8 cellular contexts compared by ENCODE assay signal in the genomic region with DNA sequence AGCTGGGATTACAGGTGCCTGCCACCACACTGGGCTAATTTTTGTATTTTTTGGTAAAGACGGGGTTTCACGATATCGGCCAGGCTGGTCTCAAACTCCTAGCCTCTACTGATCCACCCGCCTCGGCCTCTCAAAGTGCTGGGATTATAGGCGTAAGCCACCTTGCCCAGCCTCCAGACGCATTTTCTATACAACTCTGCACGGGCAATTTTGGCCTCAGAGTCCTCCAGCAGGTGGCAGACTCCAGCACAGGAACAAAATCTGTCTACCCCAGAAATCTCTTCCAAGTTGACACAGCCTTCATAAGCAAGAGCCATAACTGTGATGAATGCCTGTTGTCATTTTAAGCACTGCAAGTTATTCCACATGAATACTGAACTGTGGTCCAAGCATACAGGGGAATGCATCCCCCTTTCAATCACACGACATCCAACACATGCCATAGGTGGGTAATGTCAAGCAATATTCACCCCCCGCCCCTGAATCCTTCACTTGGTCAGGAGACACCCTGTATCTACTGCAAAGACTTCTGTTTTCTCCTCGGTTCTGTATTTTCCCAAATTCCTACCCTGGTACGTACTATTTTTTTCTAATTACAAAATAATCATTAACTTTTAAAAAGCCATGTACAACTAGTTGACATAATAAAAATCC. TPM values are rescaled to one million over a fixed set of nuclear protein-coding genes. Genes with fewer than 3 reads are reported as not detected.
DNase-seq lines count a peak whose midpoint lies in the region; ATAC-seq, FAIRE-seq and TF ChIP-seq lines count a peak whose summit lies in the region.

No MANE protein-coding gene starts in this region.

- peak; percentile 75 for ATAC-seq in GM19463 (IDR thresholded peaks at IDR 0.05; ENCODE audit: unreplicated experiment)
- ATAC-seq in HG03469 (IDR thresholded peaks at IDR 0.05; ENCODE audit: unreplicated experiment) = peak; percentile 72

- no peak overlapping the region for H3K27ac Mint-ChIP-seq in nephron progenitor cell

- no peak for FAIRE-seq in bronchial epithelial cell (lab: Jason Lieb, UNC)

- H3K27me3 Mint-ChIP-seq in nephron progenitor cell (ENCODE audit: low read depth, poor library complexity) = no peaks in the 10 kb centered on the region

- no peaks in the 10 kb centered on the region for H3K9me3 Mint-ChIP-seq in nephron progenitor cell

- H3K4me3 Mint-ChIP-seq in nephron progenitor cell = no peak overlapping the region

- H3K36me3 Mint-ChIP-seq in nephron progenitor cell (ENCODE audit: low read depth) = peaks cover 27% of the 10 kb centered on the region

- peaks cover 9% of the 10 kb centered on the region for H3K4me1 Mint-ChIP-seq in nephron progenitor cell

- no peaks in the 10 kb centered on the region for H3K27me3 ChIP-seq in bronchial epithelial cell (ENCODE audit: control insufficient read depth, insufficient read depth, low read length)

- TF ChIP-seq CTCF in bronchial epithelial cell (IDR thresholded peaks at IDR 0.05; ENCODE audit: insufficient read depth, low read length, severe bottlenecking) = peak; percentile 66
- peak; percentile 43 for TF ChIP-seq CTCF in nephron progenitor cell (IDR thresholded peaks at IDR 0.05)

- no peak overlapping the region for H3K4me3 ChIP-seq in bronchial epithelial cell (ENCODE audit: low read depth, low read length)

- peak; percentile 31 for DNase-seq in NCI-H2196 (lab: John Stamatoyannopoulos, UW; ENCODE audit: unreplicated experiment)
- DNase-seq in NCI-H2196 treated with DMSO at 0.1 percent for 48 hours (lab: John Stamatoyannopoulos, UW; ENCODE audit: unreplicated experiment) = no peak
- DNase-seq in SK-N-DZ (ENCODE audit: low spot score) = peak; percentile 26
- DNase-seq in bronchial epithelial cell (ENCODE audit: low read depth) = peak; percentile 41
- peak; percentile 19 for DNase-seq in nephron progenitor cell
- DNase-seq in GOT3 (lab: John Stamatoyannopoulos, UW) = no peak

- peaks cover 17% of the 10 kb centered on the region for H3K36me3 ChIP-seq in bronchial epithelial cell (ENCODE audit: control insufficient read depth, insufficient read depth, low read length)

RNA-seq across cellular contexts. Expression of gene ALDH7A1, which starts 50.8 kb away (rescaled TPM):
- 49.7 and 61.1 TPM in 2 replicates for polyA plus RNA-seq in SK-N-DZ (2014; cell fraction: cytosol; rRNA removed)
- polyA plus RNA-seq in SK-N-DZ (2014; cell fraction: nucleus; rRNA removed) = 54.0 and 60.3 TPM in 2 replicates
- 44.2 and 46.7 TPM in 2 replicates for total RNA-seq in bronchial epithelial cell

RNA-seq across cellular contexts. Expression of gene PHAX, which starts 56.5 kb away (rescaled TPM):
- 14.2 and 30.8 TPM in 2 replicates for polyA plus RNA-seq in SK-N-DZ (2014; cell fraction: cytosol; rRNA removed)
- polyA plus RNA-seq in SK-N-DZ (2014; cell fraction: nucleus; rRNA removed) = 7.9 and 14.9 TPM in 2 replicates
- 39.7 and 56.9 TPM in 2 replicates for total RNA-seq in bronchial epithelial cell

Comparison
In these comparisons a context has a peak if more than half of its experiments do, and no peak if none do; other contexts are left out.
1. DNase-seq: peak in NCI-H2196 (single experiment), SK-N-DZ (single experiment), bronchial epithelial cell (single experiment) and nephron progenitor cell (single experiment); none in NCI-H2196 treated with DMSO at 0.1 percent for 48 hours (single experiment) and GOT3 (single experiment).